7 cellular contexts compared by ENCODE assay signal in genomic region chr10:134743-135600, GRCh38. TPM values are rescaled to one million over a fixed set of nuclear protein-coding genes. Genes with fewer than 3 reads are reported as not detected.
DNase-seq lines count a peak whose midpoint lies in the region; TF ChIP-seq lines count a peak whose summit lies in the region.

TSS of gene ZMYND11 (plus strand) at chr10:135455. CDS start at chr10:180013, 44,558 bp downstream.

- H3K27me3 ChIP-seq in endocrine pancreas (ENCODE audit: control insufficient read depth, insufficient read depth, low read length) = no peaks in the 10 kb centered on the region

- peak within 1 kb of the TSS; percentile 91 for H3K4me3 ChIP-seq in endocrine pancreas (ENCODE audit: control insufficient read depth, insufficient read depth, low read length)
- H3K4me3 ChIP-seq in mesodermal cell (ENCODE audit: extremely low read depth, insufficient read depth, low read length, poor library complexity, severe bottlenecking) = peak within 1 kb of the TSS; percentile 68

- H3K9me3 ChIP-seq in endocrine pancreas (ENCODE audit: control insufficient read depth, low read length) (no peaks in the 10 kb centered on the region), mesodermal cell (ENCODE audit: control insufficient read depth, low read length) (no peaks in the 10 kb centered on the region)

- peak within 1 kb of the TSS; percentile 85 for H3K27ac ChIP-seq in mesodermal cell (ENCODE audit: low read depth, low read length, severe bottlenecking)

- no peak for TF ChIP-seq CTCF in GM13976 (IDR thresholded peaks at IDR 0.05; ENCODE audit: borderline replicate concordance, control extremely low read depth, extremely low read depth, insufficient read depth, missing control alignments)

- in situ Hi-C loops in GM13976 (cut with MboI; ENCODE audit: low sequenced_read_pairs, unreplicated experiment) = no loop called here

- WGBS in mesodermal cell (ENCODE audit: insufficient coverage in 2 of 2), 2 experiments = 0% methylated on average over 50 to 57 of the region's 131 CpGs

- H3K9ac ChIP-seq in endocrine pancreas (ENCODE audit: control insufficient read depth, insufficient read depth, low read length) = peak within 1 kb of the TSS; percentile 92

- H3K4me1 ChIP-seq in endocrine pancreas (ENCODE audit: control insufficient read depth, insufficient read depth, low read length) = peaks cover 26% of the 10 kb centered on the region
- H3K4me1 ChIP-seq in mesodermal cell (ENCODE audit: control insufficient read depth, insufficient read depth, low read length, poor library complexity, severe bottlenecking) = peaks cover 15% of the 10 kb centered on the region

- DNase-seq in GM13976 (ENCODE audit: low spot score) (peak; percentile 87), HCEC 1CT (peak; percentile 47), NCI-H1105 (lab: John Stamatoyannopoulos, UW) (peak; percentile 15)
- peak in 2 of 3 experiments; percentile 23 to 45 for DNase-seq in activated CD8-positive, alpha-beta memory T cell treated with anti-CD3 and anti-CD28 coated beads for 48 hours (ENCODE audit: low read depth in 2 of 3, low spot score in 2 of 3)
- DNase-seq in stimulated activated CD8-positive, alpha-beta memory T cell treated with anti-CD3 and anti-CD28 coated beads, Interleukin-2, amount 100 ng/mL, for 1 hour (ENCODE audit: low read depth in 2 of 2) = peak; percentile 32 to 50

- no peaks in the 10 kb centered on the region for H3K36me3 ChIP-seq in endocrine pancreas (ENCODE audit: control insufficient read depth, insufficient read depth, low read length)
- no peaks in the 10 kb centered on the region for H3K36me3 ChIP-seq in mesodermal cell (ENCODE audit: control insufficient read depth, insufficient read depth, low read length)

RNA-seq across cellular contexts. Expression of gene ZMYND11, which starts in this region (rescaled TPM):
- 31.1 TPM for polyA plus RNA-seq in mesodermal cell (2013, experiment 1 of 2)
- polyA plus RNA-seq in mesodermal cell (2013, experiment 2 of 2) = 33.7 TPM

Comparison
In these comparisons a context has a peak if more than half of its experiments do, and no peak if none do; other contexts are left out.
1. Peak in every context shown above with its lines: DNase-seq, H3K4me3 ChIP-seq and H3K27ac ChIP-seq.
2. DNase-seq: peak in every context shown above with its lines; median percentile 87 in GM13976; 47 in HCEC 1CT; 41 in stimulated activated CD8-positive, alpha-beta memory T cell treated with anti-CD3 and anti-CD28 coated beads, Interleukin-2, amount 100 ng/mL, for 1 hour; 34 in activated CD8-positive, alpha-beta memory T cell treated with anti-CD3 and anti-CD28 coated beads for 48 hours; 15 in NCI-H1105.